Comparison of ENCODE assay signal across 20 cellular contexts in genomic region chr4:159425749-159426376, GRCh38.
"Had no signal": no experiment of that assay in that cellular context is flagged by ENCODE, and none has a peak within 500 bp of the region (broad histone marks: within the 10 kb centered on the region; RNA-seq: fewer than 3 reads in every experiment).

No MANE protein-coding gene starts in this region.

- H3K27ac ChIP-seq: body of pancreas, esophagus squamous epithelium, heart right ventricle, lower lobe of right lung, neutrophil, pancreas, right lobe of liver had no signal

- DNase-seq: activated B cell treated with CpG ODN at 0.5 μM for 24 hours; activated CD4-positive, alpha-beta T cell treated with anti-CD3 and anti-CD28 coated beads for 48 hours; activated CD8-positive, alpha-beta T cell treated with anti-CD3 and anti-CD28 coated beads for 36 hours; activated naive CD4-positive, alpha-beta T cell treated with anti-CD3 and anti-CD28 coated beads for 36 hours; activated T-cell treated with anti-CD3 and anti-CD28 coated beads, Interleukin-2, amount 50 U/mL, for 24 hours; body of pancreas; dermis blood vessel endothelial cell; effector memory CD4-positive, alpha-beta T cell; esophagus squamous epithelium; heart right ventricle; left colon; lower lobe of right lung; natural killer cell; pancreas; right lobe of liver; small intestine; stimulated activated CD4-positive, alpha-beta T cell treated with anti-CD3 and anti-CD28 coated beads, Interleukin-4, amount 100 ng/mL, for 1 hour; stimulated activated naive CD8-positive, alpha-beta T cell treated with anti-CD3 and anti-CD28 coated beads, Interleukin-15, amount 100 ng/mL, for 72 hours; trophoblast cell had no signal

- H3K4me3 ChIP-seq: body of pancreas, esophagus squamous epithelium, heart right ventricle, lower lobe of right lung, pancreas, right lobe of liver had no signal

- H3K36me3 ChIP-seq: esophagus squamous epithelium, heart right ventricle, lower lobe of right lung, neutrophil, pancreas, right lobe of liver had no signal

- H3K4me1 ChIP-seq: body of pancreas, pancreas, right lobe of liver had no signal

- H3K9me3 ChIP-seq: lower lobe of right lung, neutrophil, pancreas, right lobe of liver had no signal

- ATAC-seq: activated CD8-positive, alpha-beta T cell treated with anti-CD3 and anti-CD28 coated beads for 36 hours; body of pancreas; heart right ventricle; left colon; lower lobe of right lung; natural killer cell; pancreas; right lobe of liver; stimulated activated naive CD8-positive, alpha-beta T cell treated with anti-CD3 and anti-CD28 coated beads, Interleukin-15, amount 100 ng/mL, for 72 hours had no signal

- H3K27me3 ChIP-seq: body of pancreas, esophagus squamous epithelium, heart right ventricle, pancreas, right lobe of liver had no signal
